In genomic region chr17:50422738-50423137, GRCh38 we compare ENCODE assay signal across 23 cellular contexts. TPM values are rescaled to one million over a fixed set of nuclear protein-coding genes. Genes with fewer than 3 reads are reported as not detected.
"Had no signal": no experiment of that assay in that cellular context is flagged by ENCODE, and none has a peak within 500 bp of the region (broad histone marks: within the 10 kb centered on the region; RNA-seq: fewer than 3 reads in every experiment).

No MANE protein-coding gene starts in this region.

- H3K4me3 ChIP-seq: esophagus muscularis mucosa, left ventricle myocardium inferior, lower lobe of right lung, ovary, right atrium auricular region, suprapubic skin, thyroid gland had no signal

- H3K36me3 Mint-ChIP-seq: mesothelial cell of epicardium, natural killer cell had no signal

- H3K27me3 ChIP-seq: esophagus muscularis mucosa, ovary, right atrium auricular region, suprapubic skin, thyroid gland had no signal

- FAIRE-seq: endometrium, keratinocyte, small intestine, urothelium cell line had no signal

- ATAC-seq: left cardiac atrium, lower lobe of right lung, natural killer cell had no signal

- H3K4me3 Mint-ChIP-seq: memory B cell, mesothelial cell of epicardium, neural crest cell had no signal

- H3K27ac Mint-ChIP-seq: memory B cell had no signal

- H3K36me3 ChIP-seq: esophagus muscularis mucosa, left ventricle myocardium inferior, lower lobe of right lung, ovary, right atrium auricular region, suprapubic skin, thyroid gland had no signal

- H3K27ac ChIP-seq: esophagus muscularis mucosa, left ventricle myocardium inferior, ovary, suprapubic skin had no signal

- H3K9me3 ChIP-seq: esophagus muscularis mucosa, lower lobe of right lung, ovary, right atrium auricular region, suprapubic skin, thyroid gland had no signal

- DNase-seq: effector memory CD4-positive, alpha-beta T cell; foreskin fibroblast; immature natural killer cell; left cardiac atrium; left ventricle myocardium inferior; lower lobe of right lung; natural killer cell; ovary; small intestine; stimulated activated CD4-positive, alpha-beta T cell treated with anti-CD3 and anti-CD28 coated beads, Interleukin-12 subunit alpha, Interleukin-12 subunit beta, amount 100 ng/mL, for 4 hours; stimulated activated naive CD4-positive, alpha-beta T cell treated with Interleukin-2 at 50 U/mL for 16 hours had no signal

- H3K27me3 Mint-ChIP-seq: memory B cell, type B pancreatic cell had no signal

- H3K9me3 Mint-ChIP-seq: immature natural killer cell had no signal

RNA-seq across cellular contexts. Expression of gene CHAD, which starts 45.9 kb away (rescaled TPM):
- total RNA-seq: esophagus muscularis mucosa, left ventricle myocardium inferior, lower lobe of right lung, mesothelial cell of epicardium, myocyte had no signal
- polyA plus RNA-seq: immature natural killer cell, keratinocyte had no signal

RNA-seq across cellular contexts. Expression of gene EME1, which starts 49.7 kb away (rescaled TPM):
- total RNA-seq: esophagus muscularis mucosa had no signal
